In the genomic region with DNA sequence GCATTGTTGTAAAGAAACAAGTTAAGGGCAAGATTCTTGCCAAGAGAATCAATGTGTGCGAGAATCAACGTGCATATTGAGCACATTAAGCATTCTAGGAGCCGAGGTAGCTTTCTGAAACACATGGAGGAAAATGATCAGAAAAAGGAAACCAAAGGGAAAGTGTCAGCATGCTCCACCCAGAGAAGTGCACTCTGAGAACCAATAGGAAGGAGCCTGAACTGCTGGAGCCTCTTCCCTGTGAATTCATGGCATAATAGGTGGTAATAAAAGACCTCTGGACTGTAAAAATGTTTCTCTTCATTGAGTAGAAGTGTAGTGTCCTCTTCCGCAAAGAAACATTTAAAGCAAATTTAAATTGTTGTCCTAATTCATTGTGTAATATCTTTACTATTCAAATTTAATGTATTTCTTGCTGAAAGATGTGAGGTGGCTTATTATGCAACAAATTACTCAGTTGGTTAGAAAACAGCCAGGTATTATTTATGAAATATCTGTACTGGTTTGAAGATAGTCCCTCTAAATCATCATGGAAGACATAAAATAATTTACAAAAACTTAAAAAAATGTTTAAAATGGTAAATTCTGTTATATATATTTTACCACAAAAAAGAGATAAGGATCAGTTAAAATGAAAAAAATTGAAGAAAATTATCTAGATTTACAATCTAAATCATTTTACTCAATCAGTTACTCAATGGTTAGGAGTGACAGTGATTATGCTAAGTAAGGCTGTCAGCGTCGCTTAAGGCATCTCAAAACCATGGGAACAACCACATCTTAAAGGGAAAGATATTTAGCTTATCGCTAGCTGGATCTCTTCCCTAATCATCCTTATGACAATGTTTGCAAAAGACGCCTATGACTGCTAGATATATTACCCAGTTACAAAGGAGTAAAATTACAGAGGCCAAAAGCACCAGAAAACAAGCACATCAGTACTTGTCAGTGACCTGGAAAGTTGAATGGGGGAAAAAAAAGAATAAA, we compare ENCODE assay signal across 16 cellular contexts. TPM values are rescaled to one million over a fixed set of nuclear protein-coding genes. Genes with fewer than 3 reads are reported as not detected.
DNase-seq lines count a peak whose midpoint lies in the region; ATAC-seq, FAIRE-seq and TF ChIP-seq lines count a peak whose summit lies in the region.
"Had no signal": no experiment of that assay in that cellular context is flagged by ENCODE, and none has a peak within 500 bp of the region (broad histone marks: within the 10 kb centered on the region; RNA-seq: fewer than 3 reads in every experiment).

No MANE protein-coding gene starts in this region.

- DNase-seq in activated T-cell treated with anti-CD3 and anti-CD28 coated beads, Interleukin-2, amount 50 U/mL, for 24 hours = no peak
- DNase-seq in activated T-cell treated with anti-CD3 and anti-CD28 coated beads, Interleukin-2, amount 50 U/mL, for 4 hours = no peak
- DNase-seq in mucosa of descending colon (peak in 1 of 3 donors; percentile 59), NCI-H345 (lab: John Stamatoyannopoulos, UW) (no peak), tibial nerve (ENCODE audit: low spot score in 2 of 2) (no peak), CD1c-positive myeloid dendritic cell (ENCODE audit: extremely low spot score) (no peak)
- DNase-seq: AML-193; CD4-positive, alpha-beta T cell; DMS79; IMR-90 had no signal

- intact Hi-C loops in mucosa of descending colon (cut with DNase I, micrococcal nuclease) = no loop called here

- H3K36me3 ChIP-seq in mucosa of descending colon (ENCODE audit: low read depth) = peaks cover 6% of the 10 kb centered on the region
- H3K36me3 ChIP-seq in tibial nerve = peaks cover 2 to 100% (median 18%) of the 10 kb centered on the region in 3 donors

- H3K27ac ChIP-seq in tibial nerve = no peak overlapping the region
- H3K27ac ChIP-seq: BLaER1 had no signal

- peak; percentile 66 for FAIRE-seq in colon (lab: Jason Lieb, UNC)
- FAIRE-seq: GM12878, GM18507, H54 had no signal

- TF ChIP-seq POLR2A in tibial nerve (IDR thresholded peaks at IDR 0.05) = no peak

- no peaks in the 10 kb centered on the region for H3K9me3 Mint-ChIP-seq in activated T-cell treated with anti-CD3 and anti-CD28 coated beads, Interleukin-2, amount 50 U/mL, for 24 hours
- H3K9me3 Mint-ChIP-seq in activated T-cell treated with anti-CD3 and anti-CD28 coated beads, Interleukin-2, amount 50 U/mL, for 4 hours = no peaks in the 10 kb centered on the region
- H3K9me3 Mint-ChIP-seq: CD4-positive, alpha-beta T cell had no signal

- TF ChIP-seq EP300 in tibial nerve (IDR thresholded peaks at IDR 0.05) = no peak

- peak overlapping the region; percentile 12 for H3K27ac Mint-ChIP-seq in activated T-cell treated with anti-CD3 and anti-CD28 coated beads, Interleukin-2, amount 50 U/mL, for 24 hours
- H3K27ac Mint-ChIP-seq: CD4-positive, alpha-beta T cell had no signal

- 87 to 88% methylated on average over 8 of the region's 8 CpGs for WGBS in tibial nerve, 2 donors

- H3K36me3 Mint-ChIP-seq in activated T-cell treated with anti-CD3 and anti-CD28 coated beads, Interleukin-2, amount 50 U/mL, for 24 hours (ENCODE audit: low read depth) = peaks cover 94% of the 10 kb centered on the region
- peaks cover 29% of the 10 kb centered on the region for H3K36me3 Mint-ChIP-seq in activated T-cell treated with anti-CD3 and anti-CD28 coated beads, Interleukin-2, amount 50 U/mL, for 4 hours (ENCODE audit: insufficient read depth)

- no peak for TF ChIP-seq CTCF in mucosa of descending colon (IDR thresholded peaks at IDR 0.05)
- no peak for TF ChIP-seq CTCF in tibial nerve (IDR thresholded peaks at IDR 0.05)

- no peak overlapping the region for H3K4me3 Mint-ChIP-seq in activated T-cell treated with anti-CD3 and anti-CD28 coated beads, Interleukin-2, amount 50 U/mL, for 24 hours
- no peak overlapping the region for H3K4me3 Mint-ChIP-seq in activated T-cell treated with anti-CD3 and anti-CD28 coated beads, Interleukin-2, amount 50 U/mL, for 4 hours
- H3K4me3 Mint-ChIP-seq: CD4-positive, alpha-beta T cell had no signal

- no peaks in the 10 kb centered on the region for H3K9me3 ChIP-seq in mucosa of descending colon
- no peaks in the 10 kb centered on the region for H3K9me3 ChIP-seq in tibial nerve
- H3K9me3 ChIP-seq: BLaER1 had no signal

- ATAC-seq in activated T-cell treated with anti-CD3 and anti-CD28 coated beads, Interleukin-2, amount 50 U/mL, for 4 hours = no peak
- peak; percentile 99 for ATAC-seq in mucosa of descending colon
- ATAC-seq: GM12878, HCT116 had no signal

- no peak overlapping the region for H3K4me3 ChIP-seq in mucosa of descending colon
- no peak overlapping the region for H3K4me3 ChIP-seq in tibial nerve
- H3K4me3 ChIP-seq: BLaER1, GM12878 had no signal

- H3K4me1 ChIP-seq in mucosa of descending colon (ENCODE audit: low read depth) (peaks cover 9% of the 10 kb centered on the region), tibial nerve (no peaks in the 10 kb centered on the region)
- H3K4me1 ChIP-seq: BLaER1 had no signal

- H3K27me3 ChIP-seq in tibial nerve = no peaks in the 10 kb centered on the region
- H3K27me3 ChIP-seq: BLaER1 had no signal

- no peaks in the 10 kb centered on the region for H3K4me1 Mint-ChIP-seq in activated T-cell treated with anti-CD3 and anti-CD28 coated beads, Interleukin-2, amount 50 U/mL, for 24 hours (ENCODE audit: low read depth)
- H3K4me1 Mint-ChIP-seq in activated T-cell treated with anti-CD3 and anti-CD28 coated beads, Interleukin-2, amount 50 U/mL, for 4 hours (ENCODE audit: low read depth) = no peaks in the 10 kb centered on the region

- H3K27me3 Mint-ChIP-seq in activated T-cell treated with anti-CD3 and anti-CD28 coated beads, Interleukin-2, amount 50 U/mL, for 24 hours = no peaks in the 10 kb centered on the region
- H3K27me3 Mint-ChIP-seq in activated T-cell treated with anti-CD3 and anti-CD28 coated beads, Interleukin-2, amount 50 U/mL, for 4 hours (ENCODE audit: low read depth) = no peaks in the 10 kb centered on the region
- H3K27me3 Mint-ChIP-seq: CD4-positive, alpha-beta T cell had no signal

RNA-seq across cellular contexts. Expression of a gene that starts 31.3 kb away (rescaled TPM):
- 10 to 100 TPM; 40.0 to 42.7 (median 41.8) TPM for total RNA-seq in activated T-cell treated with anti-CD3 and anti-CD28 coated beads, Interleukin-2, amount 50 U/mL, for 4 hours
- 10 to 100 TPM; 32.2 to 45.6 (median 34.7) TPM for total RNA-seq in mucosa of descending colon
- 10 to 100 TPM; 15.5 to 41.1 (median 28.3) TPM for total RNA-seq in tibial nerve

RNA-seq across cellular contexts. Expression of a gene that starts 58.0 kb away (rescaled TPM):
- 10 to 100 TPM; 31.2 to 38.6 (median 37.6) TPM for total RNA-seq in activated T-cell treated with anti-CD3 and anti-CD28 coated beads, Interleukin-2, amount 50 U/mL, for 4 hours
- total RNA-seq in mucosa of descending colon (10 to 100 TPM; 53.3 to 60.5 (median 54.7) TPM), tibial nerve (10 to 100 TPM; 20.8 to 65.1 (median 34.6) TPM)
